ENCODE assay signal across 8 cellular contexts in the genomic region with DNA sequence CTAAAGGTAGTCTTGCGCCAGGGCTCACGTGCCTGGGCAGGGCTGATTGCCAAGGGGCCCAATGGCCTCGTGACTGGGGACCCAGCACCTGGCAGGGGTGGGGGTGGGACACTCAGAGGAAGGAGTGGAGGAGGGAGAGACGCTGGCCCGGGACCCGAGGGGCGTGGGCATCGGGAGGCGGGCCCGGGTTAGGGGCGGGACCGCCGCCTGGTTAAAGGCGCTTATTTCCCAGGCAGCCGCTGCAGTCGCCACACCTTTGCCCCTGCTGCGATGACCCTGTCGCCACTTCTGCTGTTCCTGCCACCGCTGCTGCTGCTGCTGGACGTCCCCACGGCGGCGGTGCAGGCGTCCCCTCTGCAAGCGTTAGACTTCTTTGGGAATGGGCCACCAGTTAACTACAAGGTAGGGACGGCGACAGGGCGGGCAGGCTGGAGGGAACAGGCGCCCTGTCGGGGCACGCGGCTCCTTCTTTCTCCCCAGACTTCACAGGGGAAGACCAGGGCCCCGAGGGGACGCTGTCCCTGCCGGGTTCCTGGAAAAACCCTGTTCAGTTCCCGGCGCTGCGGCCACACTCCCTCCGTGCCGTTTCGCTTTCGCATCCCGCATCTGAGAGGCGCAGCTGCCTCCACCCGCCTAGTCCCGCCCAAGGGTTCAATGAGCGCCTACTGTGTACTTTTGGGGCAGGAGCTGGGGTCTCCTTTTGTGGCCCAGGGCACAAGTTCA. TPM values are rescaled to one million over a fixed set of nuclear protein-coding genes. Genes with fewer than 3 reads are reported as not detected.
DNase-seq lines count a peak whose midpoint lies in the region; ATAC-seq, FAIRE-seq and TF ChIP-seq lines count a peak whose summit lies in the region.

Gene IFI30, plus strand, starts transcription at position 242 of the 723 bp plus-strand sequence. Its CDS starts 29 bp downstream, at position 271.

- H3K4me2 ChIP-seq in Loucy (ENCODE audit: low read depth, low read length, poor library complexity, severe bottlenecking) = peak within 1 kb of the TSS; percentile 77

- H3K27ac ChIP-seq in breast epithelium = peak within 1 kb of the TSS; percentile 76 to 80
- peak within 1 kb of the TSS; percentile 66 to 82 for H3K27ac ChIP-seq in kidney (ENCODE audit: low read depth in 2 of 2, low read length in 2 of 2)

- no peaks in the 10 kb centered on the region for H4K20me1 ChIP-seq in Loucy (ENCODE audit: insufficient read depth, low read length, poor library complexity, severe bottlenecking)

- H2AFZ ChIP-seq in Loucy (ENCODE audit: low read length) = peak within 1 kb of the TSS; percentile 88

- intact Hi-C loops in breast epithelium (cut with DNase I; ENCODE audit: low total_unique reads) = no loop called here
- intact Hi-C loops in kidney (cut with DNase I) = no loop called here

- H3K79me2 ChIP-seq in Loucy (ENCODE audit: insufficient read depth, low read length) = no peaks in the 10 kb centered on the region

- H3K9ac ChIP-seq in Loucy (ENCODE audit: low read depth, low read length, poor library complexity, severe bottlenecking) = peak within 1 kb of the TSS; percentile 64
- peak within 1 kb of the TSS; percentile 1 to 43 for H3K9ac ChIP-seq in kidney (ENCODE audit: low read length in 2 of 2)

- FAIRE-seq in kidney (lab: Jason Lieb, UNC) = no peak

- TF ChIP-seq CTCF in Loucy (conservative IDR thresholded peaks at IDR 0.05; ENCODE audit: low read length) = no peak
- TF ChIP-seq CTCF in breast epithelium (IDR thresholded peaks at IDR 0.05) = no peak
- TF ChIP-seq CTCF in kidney (IDR thresholded peaks at IDR 0.05; ENCODE audit: borderline replicate concordance, extremely low read depth, insufficient read depth) = no peak

- ATAC-seq in GM21717 (IDR thresholded peaks at IDR 0.05; ENCODE audit: unreplicated experiment) (peak; percentile 44), HG03571 (IDR thresholded peaks at IDR 0.05; ENCODE audit: unreplicated experiment) (no peak)

- no peak for TF ChIP-seq POLR2A in breast epithelium (IDR thresholded peaks at IDR 0.05)

- no peaks in the 10 kb centered on the region for H3K9me2 ChIP-seq in Loucy (replicated peaks; ENCODE audit: low read depth, low read length)

- H3K36me3 ChIP-seq in Loucy (ENCODE audit: insufficient read depth, low read length) = no peaks in the 10 kb centered on the region; the same call in 1 of the 2 replicates
- peaks cover 6% of the 10 kb centered on the region for H3K36me3 ChIP-seq in breast epithelium
- H3K36me3 ChIP-seq in kidney (ENCODE audit: control insufficient read depth in 1 of 2, insufficient read depth in 2 of 2, low read length in 2 of 2) = peaks cover 0 to 1% of the 10 kb centered on the region in 2 donors

- H3K4me3 ChIP-seq in Loucy (ENCODE audit: low read length, poor library complexity, severe bottlenecking) (peak within 1 kb of the TSS; percentile 74), breast epithelium (peak within 1 kb of the TSS; percentile 59 to 90 (median 71)), kidney (ENCODE audit: low read length in 2 of 2) (peak within 1 kb of the TSS; percentile 57 to 66)

- H3K4me1 ChIP-seq in Loucy (ENCODE audit: insufficient read depth, low read length, poor library complexity, severe bottlenecking) = peaks cover 4% of the 10 kb centered on the region
- no peaks in the 10 kb centered on the region for H3K4me1 ChIP-seq in breast epithelium
- H3K4me1 ChIP-seq in kidney (ENCODE audit: control insufficient read depth in 1 of 2, insufficient read depth in 1 of 2, low read depth in 1 of 2, low read length in 2 of 2) = peaks cover 4 to 5% of the 10 kb centered on the region in 2 donors

- DNase-seq in ELF-1 (ENCODE audit: low read depth, low spot score) (peak; percentile 75), T-helper 2 cell (peak; percentile 25 to 63 (median 46)), breast epithelium (ENCODE audit: low spot score in 2 of 2) (peak; percentile 74 to 75), kidney (peak; percentile 95)
- peak; percentile 69 to 76 for DNase-seq in stimulated activated CD4-positive, alpha-beta T cell treated with anti-CD3 and anti-CD28 coated beads, Interleukin-2, amount 100 ng/mL, for 24 hours

- H3F3A ChIP-seq in Loucy (ENCODE audit: low read depth) = no peaks in the 10 kb centered on the region

- H3K27me3 ChIP-seq in Loucy (ENCODE audit: insufficient read depth, low read length, poor library complexity, severe bottlenecking) = no peaks in the 10 kb centered on the region
- H3K27me3 ChIP-seq in breast epithelium = no peaks in the 10 kb centered on the region

- H3K9me3 ChIP-seq in Loucy (ENCODE audit: insufficient read depth, low read depth, low read length) = no peaks in the 10 kb centered on the region
- no peaks in the 10 kb centered on the region for H3K9me3 ChIP-seq in breast epithelium
- no peaks in the 10 kb centered on the region for H3K9me3 ChIP-seq in kidney (ENCODE audit: control insufficient read depth in 1 of 2, low read length in 2 of 2)

RNA-seq across cellular contexts. Expression of gene IFI30, which starts in this region (rescaled TPM):
- total RNA-seq in breast epithelium (100 to 1,000 TPM in 1 of 3 donors, 10 to 100 TPM in 2; 50.1 to 103 (median 91.6) TPM), kidney (109 TPM)
- polyA plus RNA-seq in kidney (ENCODE audit: insufficient read depth, low read depth, low replicate concordance) = 173 TPM
